In the genomic region with DNA sequence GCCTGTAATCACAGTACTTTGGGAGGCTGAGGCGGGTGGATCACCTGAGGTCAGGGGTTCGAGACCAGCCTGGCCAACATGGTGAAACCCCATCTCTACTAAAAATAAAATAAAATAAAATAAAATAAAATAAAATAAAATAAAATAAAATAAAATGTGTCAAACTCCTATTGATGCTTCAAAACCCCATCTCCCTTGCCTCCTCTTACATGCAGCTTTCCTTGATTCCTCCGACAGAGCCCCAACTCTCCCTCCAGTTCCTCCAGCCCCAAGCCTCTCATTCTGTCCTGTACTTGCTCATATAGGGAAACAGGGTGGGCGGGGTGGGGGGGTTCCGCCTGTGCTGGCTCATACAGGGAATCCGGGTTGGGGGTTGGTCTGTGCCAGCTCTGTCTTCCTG, we compare ENCODE assay signal across 1 cellular context.
TF ChIP-seq lines count a peak whose summit lies in the region.

No MANE protein-coding gene starts in this region.

TF ChIP-seq in HEK293, 187 proteins besides CTCF, POLR2A, EP300 and RAD21:
- TF ChIP-seq ZFP3 (tag by site-specific recombination; IDR thresholded peaks at IDR 0.05; ENCODE audit: low read depth), result peak; percentile 85
